Comparison of ENCODE assay signal across 8 cellular contexts in genomic region chr7:151736403-151736909, GRCh38.
DNase-seq lines count a peak whose midpoint lies in the region; ATAC-seq and TF ChIP-seq lines count a peak whose summit lies in the region.

No MANE protein-coding gene starts in this region.

- no peak overlapping the region for H2AFZ ChIP-seq in trophoblast cell (ENCODE audit: insufficient read depth, low read length, poor library complexity)

- no peaks in the 10 kb centered on the region for H3K36me3 ChIP-seq in trophoblast cell (ENCODE audit: control insufficient read depth in 1 of 2, insufficient read depth in 2 of 2, low read length in 2 of 2)

- no peak overlapping the region for H2AK5ac ChIP-seq in trophoblast cell (ENCODE audit: low read length)

- H3K79me2 ChIP-seq in trophoblast cell (ENCODE audit: control insufficient read depth, insufficient read depth, low read length, poor library complexity): no peaks in the 10 kb centered on the region

- H3K79me1 ChIP-seq in trophoblast cell (ENCODE audit: low read length): peaks cover 5% of the 10 kb centered on the region

- in situ Hi-C loops in SK-MEL-5 (cut with HindIII; ENCODE audit: low pct_unique_long_range_greater_than_20kb, low sequenced_read_pairs): no loop called here

- no peak overlapping the region for H4K8ac ChIP-seq in trophoblast cell (ENCODE audit: low read depth, low read length)

- no peak for TF ChIP-seq CTCF in 22Rv1 (IDR thresholded peaks at IDR 0.05)
- TF ChIP-seq CTCF in fibroblast of villous mesenchyme (IDR thresholded peaks at IDR 0.05; ENCODE audit: insufficient read depth, low read depth, low read length): no peak

- H3K9me3 ChIP-seq in trophoblast cell (ENCODE audit: insufficient read depth, low read depth, low read length): peaks cover 4% of the 10 kb centered on the region

- H3K4ac ChIP-seq in trophoblast cell (ENCODE audit: low read depth, low read length): no peak overlapping the region

- peak; percentile 81 for DNase-seq in HT-29 (ENCODE audit: low spot score)
- peak; percentile 96 for DNase-seq in SK-MEL-5 (ENCODE audit: low read depth, low spot score)
- DNase-seq in fibroblast of villous mesenchyme (ENCODE audit: low read depth): peak; percentile 97
- peak; percentile 45 to 58 for DNase-seq in trophoblast cell
- no peak for DNase-seq in activated naive CD4-positive, alpha-beta T cell treated with anti-CD3 and anti-CD28 coated beads, Interleukin-2, amount 50 U/mL, for 16 hours

- ATAC-seq in GM18861 (IDR thresholded peaks at IDR 0.05; ENCODE audit: unreplicated experiment) (no peak), HG03139 (IDR thresholded peaks at IDR 0.05; ENCODE audit: unreplicated experiment) (no peak)

- no peak overlapping the region for H4K12ac ChIP-seq in trophoblast cell (ENCODE audit: low read depth, low read length)

- H3K4me3 ChIP-seq in fibroblast of villous mesenchyme (ENCODE audit: low read depth, low read length) (peak overlapping the region; percentile 52), trophoblast cell (ENCODE audit: low read depth, low read length) (no peak overlapping the region)

- no peak overlapping the region for H3K9ac ChIP-seq in trophoblast cell (ENCODE audit: low read length)

- H3K4me1 ChIP-seq in trophoblast cell (ENCODE audit: control insufficient read depth in 1 of 2, insufficient read depth in 2 of 2, low read length in 2 of 2): peaks cover 0 to 11% of the 10 kb centered on the region in 2 experiments

- no peak overlapping the region for H2BK120ac ChIP-seq in trophoblast cell (ENCODE audit: insufficient read depth, low read length, poor library complexity)

- H3K27ac ChIP-seq in 22Rv1: peak overlapping the region; percentile 44
- no peak overlapping the region for H3K27ac ChIP-seq in trophoblast cell (ENCODE audit: low read depth, low read length)

- H3K4me2 ChIP-seq in trophoblast cell (ENCODE audit: low read length): peak overlapping the region; percentile 40

- H2BK5ac ChIP-seq in trophoblast cell (ENCODE audit: low read depth, low read length, poor library complexity): no peak overlapping the region

- no peak overlapping the region for H3K14ac ChIP-seq in trophoblast cell (ENCODE audit: low read length)

- no peaks in the 10 kb centered on the region for H3K27me3 ChIP-seq in trophoblast cell (ENCODE audit: insufficient read depth, low read length)

- H3K23ac ChIP-seq in trophoblast cell (ENCODE audit: low read length): no peak overlapping the region

- H3K18ac ChIP-seq in trophoblast cell (ENCODE audit: low read length): no peak overlapping the region

- no peak overlapping the region for H4K91ac ChIP-seq in trophoblast cell (ENCODE audit: low read depth, low read length)

- H2BK12ac ChIP-seq in trophoblast cell (ENCODE audit: low read length): no peak overlapping the region

- WGBS in trophoblast cell (ENCODE audit: extremely low coverage, insufficient coverage, insufficient read length): no CpG with 5 or more reads among the region's 10 CpGs
